8 cellular contexts compared by ENCODE assay signal in genomic region chr15:79853492-79854328, GRCh38. TPM values are rescaled to one million over a fixed set of nuclear protein-coding genes. Genes with fewer than 3 reads are reported as not detected.
DNase-seq lines count a peak whose midpoint lies in the region; ATAC-seq and TF ChIP-seq lines count a peak whose summit lies in the region.

No MANE protein-coding gene starts in this region.

- no peaks in the 10 kb centered on the region for H3K79me2 ChIP-seq in DND-41 (ENCODE audit: insufficient read depth, low read length)

- intact Hi-C loops in vagina (cut with DNase I): no loop called here

- peak; percentile 87 for TF ChIP-seq CTCF in DND-41 (IDR thresholded peaks at IDR 0.05; ENCODE audit: borderline replicate concordance, extremely low read depth, low read length, poor library complexity, severe bottlenecking)
- peak; percentile 69 to 78 (median 70) for TF ChIP-seq CTCF in vagina (IDR thresholded peaks at IDR 0.05)

- H3K36me3 Mint-ChIP-seq in IgD-negative memory B cell: peaks cover 2% of the 10 kb centered on the region

- H3K4me1 Mint-ChIP-seq in IgD-negative memory B cell: peaks cover 15 to 19% (median 17%) of the 10 kb centered on the region in 3 donors

- no peaks in the 10 kb centered on the region for H3K9me3 Mint-ChIP-seq in IgD-negative memory B cell

- peaks cover 20% of the 10 kb centered on the region; the same call in 1 of the 2 replicates for H3K36me3 ChIP-seq in DND-41 (ENCODE audit: insufficient read depth, low read length)
- H3K36me3 ChIP-seq in SJCRH30: no peaks in the 10 kb centered on the region
- H3K36me3 ChIP-seq in vagina: no peaks in the 10 kb centered on the region

- ATAC-seq in DND-41 (ENCODE audit: insufficient read depth, low read depth) (peak; percentile 98), GM21526 (IDR thresholded peaks at IDR 0.05; ENCODE audit: low FRiP score, unreplicated experiment) (peak; percentile 73)

- H3K4me3 ChIP-seq in DND-41 (ENCODE audit: low read depth in 1 of 2, low read length in 2 of 2): no peak overlapping the region
- no peak overlapping the region for H3K4me3 ChIP-seq in SJCRH30
- no peak overlapping the region for H3K4me3 ChIP-seq in vagina

- peak overlapping the region in 2 of 3 donors; percentile 21 to 78 for H3K27ac Mint-ChIP-seq in IgD-negative memory B cell

- no peaks in the 10 kb centered on the region for H3K27me3 Mint-ChIP-seq in IgD-negative memory B cell

- no peak overlapping the region for H3K9ac ChIP-seq in DND-41 (ENCODE audit: low read depth, low read length)

- no peaks in the 10 kb centered on the region for H3K9me3 ChIP-seq in DND-41 (ENCODE audit: insufficient read depth, low read length, severe bottlenecking)
- no peaks in the 10 kb centered on the region for H3K9me3 ChIP-seq in SJCRH30 (replicated peaks)
- no peaks in the 10 kb centered on the region for H3K9me3 ChIP-seq in vagina

- H3K27ac ChIP-seq in DND-41 (ENCODE audit: low read length): no peak overlapping the region
- no peak overlapping the region for H3K27ac ChIP-seq in SJCRH30
- H3K27ac ChIP-seq in vagina: no peak overlapping the region

- no peak overlapping the region for H3K4me2 ChIP-seq in DND-41 (ENCODE audit: insufficient read depth, low read length)

- TF ChIP-seq POLR2A in vagina (IDR thresholded peaks at IDR 0.05): no peak

- H2AFZ ChIP-seq in DND-41 (ENCODE audit: low read depth, low read length): no peak overlapping the region

- H3K27me3 ChIP-seq in DND-41 (ENCODE audit: insufficient read depth, low read length, poor library complexity) (no peaks in the 10 kb centered on the region), SJCRH30 (no peaks in the 10 kb centered on the region), vagina (no peaks in the 10 kb centered on the region)

- H3K4me1 ChIP-seq in DND-41 (ENCODE audit: insufficient read depth, low read length) (no peaks in the 10 kb centered on the region), SJCRH30 (no peaks in the 10 kb centered on the region), vagina (no peaks in the 10 kb centered on the region)

- H4K20me1 ChIP-seq in DND-41 (ENCODE audit: insufficient read depth, low read length): peaks cover 3% of the 10 kb centered on the region; the same call in 1 of the 2 replicates

- H3K4me3 Mint-ChIP-seq in IgD-negative memory B cell: no peak overlapping the region

- DNase-seq in DND-41 (peak; percentile 57), SJCRH30 (peak; percentile 54 to 81), globus pallidus (ENCODE audit: low spot score) (peak; percentile 76), pons (ENCODE audit: low spot score) (peak; percentile 86), vagina (ENCODE audit: extremely low spot score in 2 of 2) (no peak)
- DNase-seq in activated naive CD4-positive, alpha-beta T cell (lab: John Stamatoyannopoulos, UW): peak in 3 of 4 experiments; percentile 6 to 34 (median 14)

RNA-seq across cellular contexts. Expression of gene MTHFS, which starts 43.1 kb away (rescaled TPM):
- polyA plus RNA-seq in IgD-negative memory B cell: 61.3 TPM
- 17.5 and 19.0 TPM in 2 replicates for total RNA-seq in SJCRH30 (2014; rRNA removed; shearing (Covaris generic))
- total RNA-seq in vagina: 7.1 TPM

Comparison
In these comparisons a context has a peak if more than half of its experiments do, and no peak if none do; other contexts are left out.
1. DNase-seq: peak in DND-41 (single experiment), SJCRH30 (2 of 2), activated naive CD4-positive, alpha-beta T cell (3 of 4), globus pallidus (single experiment) and pons (single experiment); none in vagina (0 of 2).